ENCODE assay signal across 1 cellular context in the genomic region with DNA sequence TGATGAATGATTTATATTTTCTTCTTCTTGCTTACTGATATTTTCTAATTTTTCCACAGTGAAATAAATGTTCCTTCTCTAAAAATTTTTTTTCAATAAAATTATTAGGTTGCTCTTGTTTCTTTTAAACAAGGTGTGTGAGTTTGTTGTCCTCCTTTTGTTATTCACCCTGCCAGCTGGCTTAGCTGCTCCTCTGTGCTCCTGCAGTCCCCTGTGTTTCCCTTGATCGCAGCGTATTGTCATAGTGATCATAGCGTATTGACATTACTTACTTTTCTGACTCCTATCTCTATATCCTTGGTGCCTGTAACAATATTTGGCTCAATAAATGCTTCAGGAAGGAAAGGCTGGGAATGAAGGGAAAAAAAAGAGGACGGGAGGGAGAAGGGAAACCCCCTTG.
TF ChIP-seq lines count a peak whose summit lies in the region.

No MANE protein-coding gene starts in this region.

TF ChIP-seq in GM23338, 12 proteins besides CTCF, POLR2A, EP300 and RAD21 (continued from another document):
- TF ChIP-seq, protein P1, sequence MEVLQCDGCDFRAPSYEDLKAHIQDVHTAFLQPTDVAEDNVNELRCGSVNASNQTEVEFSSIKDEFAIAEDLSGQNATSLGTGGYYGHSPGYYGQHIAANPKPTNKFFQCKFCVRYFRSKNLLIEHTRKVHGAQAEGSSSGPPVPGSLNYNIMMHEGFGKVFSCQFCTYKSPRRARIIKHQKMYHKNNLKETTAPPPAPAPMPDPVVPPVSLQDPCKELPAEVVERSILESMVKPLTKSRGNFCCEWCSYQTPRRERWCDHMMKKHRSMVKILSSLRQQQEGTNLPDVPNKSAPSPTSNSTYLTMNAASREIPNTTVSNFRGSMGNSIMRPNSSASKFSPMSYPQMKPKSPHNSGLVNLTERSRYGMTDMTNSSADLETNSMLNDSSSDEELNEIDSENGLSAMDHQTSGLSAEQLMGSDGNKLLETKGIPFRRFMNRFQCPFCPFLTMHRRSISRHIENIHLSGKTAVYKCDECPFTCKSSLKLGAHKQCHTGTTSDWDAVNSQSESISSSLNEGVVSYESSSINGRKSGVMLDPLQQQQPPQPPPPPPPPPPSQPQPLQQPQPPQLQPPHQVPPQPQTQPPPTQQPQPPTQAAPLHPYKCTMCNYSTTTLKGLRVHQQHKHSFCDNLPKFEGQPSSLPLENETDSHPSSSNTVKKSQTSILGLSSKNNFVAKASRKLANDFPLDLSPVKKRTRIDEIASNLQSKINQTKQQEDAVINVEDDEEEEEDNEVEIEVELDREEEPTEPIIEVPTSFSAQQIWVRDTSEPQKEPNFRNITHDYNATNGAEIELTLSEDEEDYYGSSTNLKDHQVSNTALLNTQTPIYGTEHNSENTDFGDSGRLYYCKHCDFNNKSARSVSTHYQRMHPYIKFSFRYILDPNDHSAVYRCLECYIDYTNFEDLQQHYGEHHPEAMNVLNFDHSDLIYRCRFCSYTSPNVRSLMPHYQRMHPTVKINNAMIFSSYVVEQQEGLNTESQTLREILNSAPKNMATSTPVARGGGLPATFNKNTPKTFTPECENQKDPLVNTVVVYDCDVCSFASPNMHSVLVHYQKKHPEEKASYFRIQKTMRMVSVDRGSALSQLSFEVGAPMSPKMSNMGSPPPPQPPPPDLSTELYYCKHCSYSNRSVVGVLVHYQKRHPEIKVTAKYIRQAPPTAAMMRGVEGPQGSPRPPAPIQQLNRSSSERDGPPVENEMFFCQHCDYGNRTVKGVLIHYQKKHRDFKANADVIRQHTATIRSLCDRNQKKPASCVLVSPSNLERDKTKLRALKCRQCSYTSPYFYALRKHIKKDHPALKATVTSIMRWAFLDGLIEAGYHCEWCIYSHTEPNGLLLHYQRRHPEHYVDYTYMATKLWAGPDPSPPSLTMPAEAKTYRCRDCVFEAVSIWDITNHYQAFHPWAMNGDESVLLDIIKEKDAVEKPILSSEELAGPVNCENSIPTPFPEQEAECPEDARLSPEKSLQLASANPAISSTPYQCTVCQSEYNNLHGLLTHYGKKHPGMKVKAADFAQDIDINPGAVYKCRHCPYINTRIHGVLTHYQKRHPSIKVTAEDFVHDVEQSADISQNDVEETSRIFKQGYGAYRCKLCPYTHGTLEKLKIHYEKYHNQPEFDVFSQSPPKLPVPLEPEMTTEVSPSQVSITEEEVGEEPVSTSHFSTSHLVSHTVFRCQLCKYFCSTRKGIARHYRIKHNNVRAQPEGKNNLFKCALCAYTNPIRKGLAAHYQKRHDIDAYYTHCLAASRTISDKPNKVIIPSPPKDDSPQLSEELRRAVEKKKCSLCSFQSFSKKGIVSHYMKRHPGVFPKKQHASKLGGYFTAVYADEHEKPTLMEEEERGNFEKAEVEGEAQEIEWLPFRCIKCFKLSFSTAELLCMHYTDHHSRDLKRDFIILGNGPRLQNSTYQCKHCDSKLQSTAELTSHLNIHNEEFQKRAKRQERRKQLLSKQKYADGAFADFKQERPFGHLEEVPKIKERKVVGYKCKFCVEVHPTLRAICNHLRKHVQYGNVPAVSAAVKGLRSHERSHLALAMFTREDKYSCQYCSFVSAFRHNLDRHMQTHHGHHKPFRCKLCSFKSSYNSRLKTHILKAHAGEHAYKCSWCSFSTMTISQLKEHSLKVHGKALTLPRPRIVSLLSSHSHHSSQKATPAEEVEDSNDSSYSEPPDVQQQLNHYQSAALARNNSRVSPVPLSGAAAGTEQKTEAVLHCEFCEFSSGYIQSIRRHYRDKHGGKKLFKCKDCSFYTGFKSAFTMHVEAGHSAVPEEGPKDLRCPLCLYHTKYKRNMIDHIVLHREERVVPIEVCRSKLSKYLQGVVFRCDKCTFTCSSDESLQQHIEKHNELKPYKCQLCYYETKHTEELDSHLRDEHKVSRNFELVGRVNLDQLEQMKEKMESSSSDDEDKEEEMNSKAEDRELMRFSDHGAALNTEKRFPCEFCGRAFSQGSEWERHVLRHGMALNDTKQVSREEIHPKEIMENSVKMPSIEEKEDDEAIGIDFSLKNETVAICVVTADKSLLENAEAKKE (CRISPR knock-in tag; IDR thresholded peaks at IDR 0.05) = no peak
- TF ChIP-seq CREB1 (CRISPR knock-in tag; IDR thresholded peaks at IDR 0.05; ENCODE audit: low read depth) (no peak), ZNF114 (CRISPR knock-in tag; IDR thresholded peaks at IDR 0.05) (no peak)
- TF ChIP-seq, protein P2, sequence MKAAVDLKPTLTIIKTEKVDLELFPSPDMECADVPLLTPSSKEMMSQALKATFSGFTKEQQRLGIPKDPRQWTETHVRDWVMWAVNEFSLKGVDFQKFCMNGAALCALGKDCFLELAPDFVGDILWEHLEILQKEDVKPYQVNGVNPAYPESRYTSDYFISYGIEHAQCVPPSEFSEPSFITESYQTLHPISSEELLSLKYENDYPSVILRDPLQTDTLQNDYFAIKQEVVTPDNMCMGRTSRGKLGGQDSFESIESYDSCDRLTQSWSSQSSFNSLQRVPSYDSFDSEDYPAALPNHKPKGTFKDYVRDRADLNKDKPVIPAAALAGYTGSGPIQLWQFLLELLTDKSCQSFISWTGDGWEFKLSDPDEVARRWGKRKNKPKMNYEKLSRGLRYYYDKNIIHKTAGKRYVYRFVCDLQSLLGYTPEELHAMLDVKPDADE (IDR thresholded peaks at IDR 0.05) = no peak
